In the genomic region with DNA sequence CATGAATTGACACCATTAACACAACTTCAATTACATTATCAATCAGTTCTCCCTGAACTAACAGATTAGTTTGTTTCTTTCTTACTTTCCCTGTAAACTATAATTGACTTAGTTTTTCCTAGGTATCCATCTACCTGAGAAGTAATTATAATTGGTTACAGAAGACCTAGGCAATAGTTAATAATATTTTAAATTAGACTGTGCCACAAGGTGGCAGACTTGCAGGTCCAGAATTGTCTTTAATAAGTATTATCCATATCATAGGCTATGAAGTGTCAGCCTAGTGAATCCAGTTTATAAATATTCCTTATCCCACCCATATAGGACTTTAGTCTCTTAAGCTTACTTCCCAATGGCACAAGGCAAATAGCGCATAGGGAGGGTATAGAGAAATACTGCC, we compare ENCODE assay signal across 12 cellular contexts. TPM values are rescaled to one million over a fixed set of nuclear protein-coding genes. Genes with fewer than 3 reads are reported as not detected.
A peak's percentile ranks its signal among the peaks of the same experiment; 100 is the strongest.
DNase-seq lines count a peak whose midpoint lies in the region; ATAC-seq, FAIRE-seq and TF ChIP-seq lines count a peak whose summit lies in the region.
"Had no signal": no experiment of that assay in that cellular context is flagged by ENCODE, and none has a peak within 500 bp of the region (broad histone marks: within the 10 kb centered on the region; RNA-seq: fewer than 3 reads in every experiment).

No MANE protein-coding gene starts in this region.

- peak in 7 of 9 donors; percentile 23 to 45 (median 32) for TF ChIP-seq CTCF in heart right ventricle (IDR thresholded peaks at IDR 0.05)
- TF ChIP-seq CTCF in fibroblast of lung (conservative IDR thresholded peaks at IDR 0.05 in 1 of 2, IDR thresholded peaks at IDR 0.05 in 1 of 2; ENCODE audit: low read depth in 1 of 2, low read length in 2 of 2), result peak; percentile 9 to 24
- peak; percentile 18 for TF ChIP-seq CTCF in upper lobe of right lung (IDR thresholded peaks at IDR 0.05)

- no peak overlapping the region for H3K27ac ChIP-seq in heart right ventricle
- H3K27ac ChIP-seq in fibroblast of lung (ENCODE audit: insufficient read depth, low read length), result no peak overlapping the region
- no peak overlapping the region for H3K27ac ChIP-seq in upper lobe of right lung

- DNase-seq in heart right ventricle, result no peak
- no peak for DNase-seq in left cardiac atrium
- no peak for DNase-seq in RCC 7860 (ENCODE audit: low spot score)
- no peak for DNase-seq in fibroblast of lung (ENCODE audit: low read depth in 2 of 2)
- no peak for DNase-seq in upper lobe of right lung
- DNase-seq in NCI-H1105 (lab: John Stamatoyannopoulos, UW), result no peak
- no peak for DNase-seq in SIG-M5 (lab: John Stamatoyannopoulos, UW)
- DNase-seq: NCI-H446; stimulated activated naive B cell treated with anti-CD40 and anti-IgM and Interleukin-4, amounts not matched to agents 10 μg/mL and 1 μg/mL and 100 μg/mL, for 72 hours had no signal

- intact Hi-C loops in heart right ventricle (cut with DNase I), result no loop called here
- intact Hi-C loops in left cardiac atrium (cut with DNase I), result no loop called here
- intact Hi-C loops in upper lobe of right lung (cut with DNase I), result no loop called here

- H3K27me3 ChIP-seq in heart right ventricle, result peaks cover 0 to 17% (median 0%) of the 10 kb centered on the region in 7 donors
- H3K27me3 ChIP-seq in fibroblast of lung (ENCODE audit: control insufficient read depth, insufficient read depth, low read length), result no peaks in the 10 kb centered on the region
- H3K27me3 ChIP-seq in upper lobe of right lung, result no peaks in the 10 kb centered on the region

- peaks cover 0 to 2% (median 0%) of the 10 kb centered on the region in 11 donors for H3K9me3 ChIP-seq in heart right ventricle
- H3K9me3 ChIP-seq in fibroblast of lung (ENCODE audit: control insufficient read depth, insufficient read depth, low read depth, low read length), result no peaks in the 10 kb centered on the region
- no peaks in the 10 kb centered on the region for H3K9me3 ChIP-seq in upper lobe of right lung

- no peak overlapping the region for H3K4me3 Mint-ChIP-seq in stimulated activated memory B cell treated with anti-CD40 and anti-IgM and Interleukin-4, amounts not matched to agents 10 μg/mL and 1 μg/mL and 100 μg/mL, for 72 hours
- H3K4me3 Mint-ChIP-seq: stimulated activated naive B cell treated with anti-CD40 and anti-IgM and Interleukin-4, amounts not matched to agents 10 μg/mL and 1 μg/mL and 100 μg/mL, for 72 hours; T-helper 2 cell treated with Interferon-gamma antibody and Interleukin-4, amounts not matched to agents 5 μg/mL and 100 μg/mL, for 36 hours had no signal

- H3K36me3 Mint-ChIP-seq in stimulated activated memory B cell treated with anti-CD40 and anti-IgM and Interleukin-4, amounts not matched to agents 10 μg/mL and 1 μg/mL and 100 μg/mL, for 72 hours, result no peaks in the 10 kb centered on the region
- H3K36me3 Mint-ChIP-seq: stimulated activated naive B cell treated with anti-CD40 and anti-IgM and Interleukin-4, amounts not matched to agents 10 μg/mL and 1 μg/mL and 100 μg/mL, for 72 hours had no signal

- H4K20me1 ChIP-seq in fibroblast of lung (ENCODE audit: control insufficient read depth, extremely low read depth, insufficient read depth, low read length), result no peaks in the 10 kb centered on the region

- peaks cover 6% of the 10 kb centered on the region for H3K9me3 Mint-ChIP-seq in stimulated activated memory B cell treated with anti-CD40 and anti-IgM and Interleukin-4, amounts not matched to agents 10 μg/mL and 1 μg/mL and 100 μg/mL, for 72 hours
- H3K9me3 Mint-ChIP-seq: stimulated activated naive B cell treated with anti-CD40 and anti-IgM and Interleukin-4, amounts not matched to agents 10 μg/mL and 1 μg/mL and 100 μg/mL, for 72 hours; T-helper 2 cell treated with Interferon-gamma antibody and Interleukin-4, amounts not matched to agents 5 μg/mL and 100 μg/mL, for 36 hours had no signal

- H3K4me1 ChIP-seq in heart right ventricle, result no peaks in the 10 kb centered on the region
- H3K4me1 ChIP-seq in fibroblast of lung (ENCODE audit: control insufficient read depth, extremely low read depth, insufficient read depth, low read length), result no peaks in the 10 kb centered on the region
- H3K4me1 ChIP-seq in upper lobe of right lung, result no peaks in the 10 kb centered on the region

- no peak overlapping the region for H3K9ac ChIP-seq in fibroblast of lung (ENCODE audit: insufficient read depth, low read length)

- H3K4me1 Mint-ChIP-seq in stimulated activated memory B cell treated with anti-CD40 and anti-IgM and Interleukin-4, amounts not matched to agents 10 μg/mL and 1 μg/mL and 100 μg/mL, for 72 hours, result no peaks in the 10 kb centered on the region
- H3K4me1 Mint-ChIP-seq: stimulated activated naive B cell treated with anti-CD40 and anti-IgM and Interleukin-4, amounts not matched to agents 10 μg/mL and 1 μg/mL and 100 μg/mL, for 72 hours had no signal

- no peak overlapping the region for H3K4me2 ChIP-seq in fibroblast of lung (ENCODE audit: extremely low read depth, insufficient read depth, low read length)

- ATAC-seq in heart right ventricle (no peak), left cardiac atrium (no peak), upper lobe of right lung (no peak)
- ATAC-seq in stimulated activated memory B cell treated with anti-CD40 and anti-IgM and Interleukin-4, amounts not matched to agents 10 μg/mL and 1 μg/mL and 100 μg/mL, for 72 hours, result no peak
- ATAC-seq: stimulated activated naive B cell treated with anti-CD40 and anti-IgM and Interleukin-4, amounts not matched to agents 10 μg/mL and 1 μg/mL and 100 μg/mL, for 72 hours had no signal

- H3K27ac Mint-ChIP-seq in stimulated activated memory B cell treated with anti-CD40 and anti-IgM and Interleukin-4, amounts not matched to agents 10 μg/mL and 1 μg/mL and 100 μg/mL, for 72 hours, result no peak overlapping the region
- H3K27ac Mint-ChIP-seq: stimulated activated naive B cell treated with anti-CD40 and anti-IgM and Interleukin-4, amounts not matched to agents 10 μg/mL and 1 μg/mL and 100 μg/mL, for 72 hours; T-helper 2 cell treated with Interferon-gamma antibody and Interleukin-4, amounts not matched to agents 5 μg/mL and 100 μg/mL, for 36 hours had no signal

- H2AFZ ChIP-seq in fibroblast of lung (ENCODE audit: low read length), result no peak overlapping the region

- H3K36me3 ChIP-seq in heart right ventricle (no peaks in the 10 kb centered on the region), fibroblast of lung (ENCODE audit: control insufficient read depth, insufficient read depth, low read length) (no peaks in the 10 kb centered on the region), upper lobe of right lung (no peaks in the 10 kb centered on the region)

- H3K4me3 ChIP-seq in heart right ventricle (no peak overlapping the region), fibroblast of lung (replicated peaks in 1 of 4; ENCODE audit: control extremely low read depth in 1 of 4, insufficient read depth in 1 of 4, low read depth in 3 of 4, low read length in 4 of 4) (no peak overlapping the region), upper lobe of right lung (no peak overlapping the region)

- no peaks in the 10 kb centered on the region for H3K27me3 Mint-ChIP-seq in stimulated activated memory B cell treated with anti-CD40 and anti-IgM and Interleukin-4, amounts not matched to agents 10 μg/mL and 1 μg/mL and 100 μg/mL, for 72 hours
- H3K27me3 Mint-ChIP-seq: stimulated activated naive B cell treated with anti-CD40 and anti-IgM and Interleukin-4, amounts not matched to agents 10 μg/mL and 1 μg/mL and 100 μg/mL, for 72 hours had no signal

- 86 to 92% methylated on average over 1 of the region's 1 CpG for WGBS in heart right ventricle, 2 donors

- FAIRE-seq in RCC 7860 (lab: Jason Lieb, UNC), result peak; percentile 62

- no peaks in the 10 kb centered on the region for H3K79me2 ChIP-seq in fibroblast of lung (ENCODE audit: control insufficient read depth, insufficient read depth, low read length)

RNA-seq across cellular contexts. Expression of gene FAM47B, which starts 48.9 kb away (rescaled TPM):
- total RNA-seq in heart right ventricle, result not detected
- polyA plus RNA-seq in heart right ventricle, result not detected
- total RNA-seq in left cardiac atrium, result not detected
- not detected in 2 replicates for total RNA-seq in fibroblast of lung
- not detected in 2 replicates for polyA plus RNA-seq in fibroblast of lung
- polyA plus RNA-seq in fibroblast of lung (2012), result not detected in 2 replicates
- polyA minus RNA-seq in fibroblast of lung (ENCODE audit: low replicate concordance), result not detected in 2 replicates
- not detected for total RNA-seq in upper lobe of right lung
- total RNA-seq: mononuclear cell had no signal
